ENCODE assay signal across 13 cellular contexts in the genomic region with DNA sequence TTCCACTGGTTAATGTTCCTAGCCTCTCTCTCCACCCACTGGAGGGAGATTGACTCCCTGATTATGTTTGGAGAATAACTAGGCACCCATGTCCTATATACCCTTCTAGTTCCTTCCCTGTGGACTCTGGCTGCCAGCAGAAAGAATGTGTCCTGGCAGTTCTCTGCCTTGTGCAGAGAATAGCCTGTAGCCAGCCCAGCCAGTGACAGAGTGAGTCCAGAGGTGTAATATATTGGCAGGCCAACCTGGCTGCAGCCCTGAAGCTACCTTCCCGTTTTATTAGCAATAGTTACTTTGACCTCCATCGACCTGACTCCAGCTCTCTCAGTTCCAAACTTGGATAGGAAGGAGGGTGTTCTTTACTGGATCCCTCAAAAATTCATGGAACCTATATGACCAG.
"Had no signal": no experiment of that assay in that cellular context is flagged by ENCODE, and none has a peak within 500 bp of the region (broad histone marks: within the 10 kb centered on the region; RNA-seq: fewer than 3 reads in every experiment).

No MANE protein-coding gene starts in this region.

- H3K9me3 Mint-ChIP-seq: activated naive CD4-positive, alpha-beta T cell treated with anti-CD3 and anti-CD28 coated beads, Interleukin-2, amount 50 U/mL, for 72 hours; activated T-cell treated with anti-CD3 and anti-CD28 coated beads, Interleukin-2, amount 50 U/mL, for 24 hours; brain; neural crest cell; stimulated activated memory B cell treated with anti-CD40 and anti-IgM and Interleukin-4, amounts not matched to agents 10 μg/mL and 1 μg/mL and 100 μg/mL, for 72 hours had no signal

- H3K27ac ChIP-seq: left lung, ovary, tibial nerve had no signal

- H3K4me3 ChIP-seq: left lung, ovary, smooth muscle cell, tibial nerve had no signal

- H3K27me3 Mint-ChIP-seq: activated T-cell treated with anti-CD3 and anti-CD28 coated beads, Interleukin-2, amount 50 U/mL, for 24 hours; brain; stimulated activated memory B cell treated with anti-CD40 and anti-IgM and Interleukin-4, amounts not matched to agents 10 μg/mL and 1 μg/mL and 100 μg/mL, for 72 hours had no signal

- ATAC-seq: esophagus mucosa; stimulated activated memory B cell treated with anti-CD40 and anti-IgM and Interleukin-4, amounts not matched to agents 10 μg/mL and 1 μg/mL and 100 μg/mL, for 72 hours had no signal

- H3K27ac Mint-ChIP-seq: activated naive CD4-positive, alpha-beta T cell treated with anti-CD3 and anti-CD28 coated beads, Interleukin-2, amount 50 U/mL, for 72 hours; activated T-cell treated with anti-CD3 and anti-CD28 coated beads, Interleukin-2, amount 50 U/mL, for 24 hours; brain; stimulated activated memory B cell treated with anti-CD40 and anti-IgM and Interleukin-4, amounts not matched to agents 10 μg/mL and 1 μg/mL and 100 μg/mL, for 72 hours had no signal

- H3K4me1 Mint-ChIP-seq: neural crest cell; stimulated activated memory B cell treated with anti-CD40 and anti-IgM and Interleukin-4, amounts not matched to agents 10 μg/mL and 1 μg/mL and 100 μg/mL, for 72 hours had no signal

- H3K36me3 ChIP-seq: ovary had no signal

- H3K4me3 Mint-ChIP-seq: activated T-cell treated with anti-CD3 and anti-CD28 coated beads, Interleukin-2, amount 50 U/mL, for 24 hours; neural crest cell; stimulated activated memory B cell treated with anti-CD40 and anti-IgM and Interleukin-4, amounts not matched to agents 10 μg/mL and 1 μg/mL and 100 μg/mL, for 72 hours had no signal

- H3K4me2 ChIP-seq: smooth muscle cell had no signal

- H3K27me3 ChIP-seq: left lung, ovary, tibial nerve had no signal

- DNase-seq: activated effector memory CD4-positive, alpha-beta T cell treated with anti-CD3 and anti-CD28 coated beads, Interleukin-2, amount 50 U/mL, for 16 hours; activated T-cell treated with anti-CD3 and anti-CD28 coated beads, Interleukin-2, amount 50 U/mL, for 24 hours; cerebellar nuclear complex; dermis blood vessel endothelial cell; left lung; ovary had no signal

- H3K4me1 ChIP-seq: left lung had no signal

- H3K9me3 ChIP-seq: left lung, ovary, tibial nerve had no signal
